ENCODE assay signal across 8 cellular contexts in the genomic region with DNA sequence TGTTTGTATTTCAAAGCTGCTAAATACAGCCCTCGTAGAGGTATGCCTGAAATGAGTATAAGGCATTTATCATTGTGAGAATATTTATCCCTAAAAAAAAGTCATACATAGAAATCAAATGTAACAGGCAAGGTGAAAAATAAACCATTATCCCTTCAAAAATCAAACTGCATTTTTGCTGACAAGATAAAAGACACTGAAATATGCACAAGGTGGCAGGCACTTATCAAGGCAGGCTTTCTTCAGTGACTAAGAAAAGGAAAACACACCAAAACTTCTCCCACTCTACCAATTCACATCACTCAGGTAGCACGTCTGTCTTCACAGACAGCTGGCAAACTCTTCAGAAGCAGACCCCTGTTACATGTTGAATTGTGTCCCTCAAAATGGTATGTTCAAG. TPM values are rescaled to one million over a fixed set of nuclear protein-coding genes. Genes with fewer than 3 reads are reported as not detected.
"Had no signal": no experiment of that assay in that cellular context is flagged by ENCODE, and none has a peak within 500 bp of the region (broad histone marks: within the 10 kb centered on the region; RNA-seq: fewer than 3 reads in every experiment).

No MANE protein-coding gene starts in this region.

- H3K4me3 ChIP-seq: GM23338 had no signal

- DNase-seq: H9, HCEC 1CT, KG1 had no signal

- H3K4me3 Mint-ChIP-seq: GM23338, H9, IgD-negative memory B cell had no signal

- H3K4me1 Mint-ChIP-seq: IgD-negative memory B cell had no signal

- H3K4me2 ChIP-seq: GM23338 had no signal

- H2AFZ ChIP-seq: GM23338 had no signal

- H3K27ac Mint-ChIP-seq: GM23338, H9 had no signal

- FAIRE-seq: H1, H54 had no signal

RNA-seq across cellular contexts. Expression of a gene that starts 23.6 kb away (rescaled TPM):
- total RNA-seq: HT-29 had no signal
